8 cellular contexts compared by ENCODE assay signal in genomic region chr12:6465467-6466183, GRCh38. TPM values are rescaled to one million over a fixed set of nuclear protein-coding genes. Genes with fewer than 3 reads are reported as not detected.
DNase-seq lines count a peak whose midpoint lies in the region; ATAC-seq and TF ChIP-seq lines count a peak whose summit lies in the region.

No MANE protein-coding gene starts in this region.

- H3K36me3 Mint-ChIP-seq in CD8-positive, alpha-beta memory T cell = peaks cover 20 to 86% (median 37%) of the 10 kb centered on the region in 3 donors
- H3K36me3 Mint-ChIP-seq in GM23338 (ENCODE audit: low read depth) = peaks cover 59% of the 10 kb centered on the region
- peaks cover 75 to 95% of the 10 kb centered on the region in 2 donors for H3K36me3 Mint-ChIP-seq in activated naive CD4-positive, alpha-beta T cell treated with anti-CD3 and anti-CD28 coated beads, Interleukin-2, amount 50 U/mL, for 72 hours

- DNase-seq in CD8-positive, alpha-beta memory T cell = peak in 4 of 5 donors; percentile 32 to 66 (median 48)
- DNase-seq in GM23338 (ENCODE audit: low spot score) (peak; percentile 92), NCI-H345 (lab: John Stamatoyannopoulos, UW) (peak; percentile 69), head of caudate nucleus (peak in 29 of 42 donors; percentile 28 to 87 (median 65)), psoas muscle (no peak), activated gamma-delta T cell treated with Interleukin-2 at 50 U/mL for 16 hours (no peak)
- DNase-seq in activated naive CD4-positive, alpha-beta T cell treated with anti-CD3 and anti-CD28 coated beads, Interleukin-2, amount 50 U/mL, for 72 hours (ENCODE audit: low spot score in 2 of 2) = peak in 1 of 2 donors; percentile 53

- no peaks in the 10 kb centered on the region for H3K9me2 ChIP-seq in GM23338 (ENCODE audit: insufficient read depth)

- H3K27me3 Mint-ChIP-seq in CD8-positive, alpha-beta memory T cell = no peaks in the 10 kb centered on the region
- H3K27me3 Mint-ChIP-seq in GM23338 (ENCODE audit: insufficient read depth, low read depth, poor library complexity) = peaks cover 16% of the 10 kb centered on the region

- POLR2A ChIA-PET in CD8-positive, alpha-beta memory T cell (lab: Charles Lee) = interaction anchor here (0.7 to 8.3 kb wide), 7 partner anchors 9 to 131 kb away, joined by 3 to 109 read pairs (median 4); partner anchors contain the start of genes GAPDH and TAPBPL

- 0 out of 2 replicates have a peak, but pooled peaks cover 4% of the 10 kb centered on the region for H3F3A ChIP-seq in GM23338 (replicated peaks; ENCODE audit: low read depth)

- intact Hi-C loops in head of caudate nucleus (cut with DNase I) (loop anchor here (5.0 kb wide), 1 partner anchor 43 kb away; no protein-coding TSS in a partner anchor), psoas muscle (cut with DNase I) (loop anchor here (1.0 to 10.0 kb wide), 5 partner anchors 41 to 401 kb away; partner anchors contain the start of gene CD9 (in 1 of the 2))

- no peaks in the 10 kb centered on the region for H3K9me3 ChIP-seq in CD8-positive, alpha-beta memory T cell (ENCODE audit: low read length)
- H3K9me3 ChIP-seq in psoas muscle = no peaks in the 10 kb centered on the region

- WGBS in psoas muscle, 3 donors = 40 to 62% (median 41%) methylated on average over 6 of the region's 6 CpGs

- H3K27me3 ChIP-seq in CD8-positive, alpha-beta memory T cell (ENCODE audit: insufficient read depth, low read length, poor library complexity, severe bottlenecking) = no peaks in the 10 kb centered on the region
- H3K27me3 ChIP-seq in GM23338 (ENCODE audit: insufficient read depth) (no peaks in the 10 kb centered on the region), psoas muscle (ENCODE audit: insufficient read depth in 3 of 3, low read length in 2 of 3) (no peaks in the 10 kb centered on the region)

- peak overlapping the region; percentile 89 to 99 (median 96) for H3K27ac Mint-ChIP-seq in CD8-positive, alpha-beta memory T cell
- no peak overlapping the region for H3K27ac Mint-ChIP-seq in GM23338
- H3K27ac Mint-ChIP-seq in activated naive CD4-positive, alpha-beta T cell treated with anti-CD3 and anti-CD28 coated beads, Interleukin-2, amount 50 U/mL, for 72 hours = peak overlapping the region; percentile 86 to 98

- H4K20me1 ChIP-seq in GM23338 (replicated peaks; ENCODE audit: insufficient read depth) = peaks cover 8% of the 10 kb centered on the region

- peak; percentile 56 for ATAC-seq in GM23338
- ATAC-seq in activated naive CD4-positive, alpha-beta T cell treated with anti-CD3 and anti-CD28 coated beads, Interleukin-2, amount 50 U/mL, for 72 hours = no peak
- ATAC-seq in psoas muscle = peak; percentile 50 to 58 (median 56)
- no peak for ATAC-seq in HG02840 (IDR thresholded peaks at IDR 0.05; ENCODE audit: low FRiP score, unreplicated experiment)

- peaks cover 79% of the 10 kb centered on the region for H3K4me1 ChIP-seq in CD8-positive, alpha-beta memory T cell (ENCODE audit: insufficient read depth, low read length)
- peaks cover 10% of the 10 kb centered on the region for H3K4me1 ChIP-seq in GM23338 (ENCODE audit: insufficient read depth)
- peaks cover 31% of the 10 kb centered on the region for H3K4me1 ChIP-seq in psoas muscle

- H3K79me2 ChIP-seq in GM23338 (replicated peaks; ENCODE audit: insufficient read depth) = peaks cover 22% of the 10 kb centered on the region

- H3K4me3 ChIP-seq in CD8-positive, alpha-beta memory T cell (ENCODE audit: low read length) = no peak overlapping the region
- H3K4me3 ChIP-seq in GM23338 = no peak overlapping the region
- H3K4me3 ChIP-seq in psoas muscle = no peak overlapping the region

- no peak overlapping the region for H3K27ac ChIP-seq in CD8-positive, alpha-beta memory T cell (ENCODE audit: low read depth, low read length)
- H3K27ac ChIP-seq in GM23338 (ENCODE audit: low read depth) (no peak overlapping the region), psoas muscle (peak overlapping the region; percentile 30)

- peaks cover 86 to 91% (median 88%) of the 10 kb centered on the region in 3 donors for H3K4me1 Mint-ChIP-seq in CD8-positive, alpha-beta memory T cell
- peaks cover 11% of the 10 kb centered on the region for H3K4me1 Mint-ChIP-seq in GM23338

- peaks cover 27% of the 10 kb centered on the region for H3K36me3 ChIP-seq in CD8-positive, alpha-beta memory T cell (ENCODE audit: insufficient read depth, low read length)
- peaks cover 12% of the 10 kb centered on the region for H3K36me3 ChIP-seq in GM23338 (ENCODE audit: insufficient read depth)
- H3K36me3 ChIP-seq in psoas muscle (ENCODE audit: insufficient read depth in 1 of 2, low read depth in 1 of 2) = peaks cover 9 to 59% of the 10 kb centered on the region in 2 donors

- TF ChIP-seq CTCF in GM23338 (conservative IDR thresholded peaks at IDR 0.05; ENCODE audit: low read depth in 2 of 2) (peak; percentile 88 to 91), psoas muscle (IDR thresholded peaks at IDR 0.05) (peak; percentile 87)

- peak overlapping the region in 6 of 7 donors; percentile 23 to 66 (median 56) for H3K4me3 Mint-ChIP-seq in CD8-positive, alpha-beta memory T cell
- no peak overlapping the region for H3K4me3 Mint-ChIP-seq in GM23338

- H3K9me3 Mint-ChIP-seq in CD8-positive, alpha-beta memory T cell = no peaks in the 10 kb centered on the region
- no peaks in the 10 kb centered on the region for H3K9me3 Mint-ChIP-seq in GM23338
- no peaks in the 10 kb centered on the region for H3K9me3 Mint-ChIP-seq in activated naive CD4-positive, alpha-beta T cell treated with anti-CD3 and anti-CD28 coated beads, Interleukin-2, amount 50 U/mL, for 72 hours

- no peak overlapping the region for H2AFZ ChIP-seq in GM23338

- H3K4me2 ChIP-seq in GM23338 = no peak overlapping the region

- CTCF ChIA-PET in CD8-positive, alpha-beta memory T cell (lab: Charles Lee) = interaction anchor here (0.6 to 10.1 kb wide), 29 partner anchors 9 to 143 kb away, joined by 3 to 179 read pairs (median 8); partner anchors contain the start of genes CD27, GAPDH, MRPL51 and TAPBPL

TF ChIP-seq in GM23338, 12 proteins besides CTCF, POLR2A, EP300 and RAD21 (continues in another document):
- no peak for TF ChIP-seq EZH2phosphoT487 (IDR thresholded peaks at IDR 0.05; ENCODE audit: unreplicated experiment)
- TF ChIP-seq EZH2 (IDR thresholded peaks at IDR 0.05; ENCODE audit: low read depth, unreplicated experiment) = no peak

RNA-seq across cellular contexts. Expression of gene VAMP1, which starts 4.9 kb away (rescaled TPM):
- 10 to 100 TPM; 26.7 to 29.6 TPM for total RNA-seq in CD8-positive, alpha-beta memory T cell
- 10.0 TPM for polyA plus RNA-seq in CD8-positive, alpha-beta memory T cell
- 13.9 and 18.3 TPM in 2 replicates for total RNA-seq in GM23338 (2014; rRNA removed; shearing (Covaris generic))
- 11.2 and 16.1 TPM in 2 replicates for polyA plus RNA-seq in GM23338 (2016; fragmentation: Nextera tagmentation; extraction: Ambion mirVana)
- total RNA-seq in activated naive CD4-positive, alpha-beta T cell treated with anti-CD3 and anti-CD28 coated beads, Interleukin-2, amount 50 U/mL, for 72 hours = 100 to 1,000 TPM in 1 of 2 donors, 10 to 100 TPM in 1; 47.6 to 151 TPM
- total RNA-seq in psoas muscle = 1 to 10 TPM; 1.5 to 6.2 (median 3.2) TPM
- polyA plus RNA-seq in psoas muscle = 10 to 100 TPM in 1 of 3 donors, 1 to 10 TPM in 2; 1.9 to 16.9 (median 2.1) TPM

RNA-seq across cellular contexts. Expression of gene TAPBPL, which starts 13.8 kb away (rescaled TPM):
- total RNA-seq in CD8-positive, alpha-beta memory T cell = 10 to 100 TPM; 29.1 to 32.0 TPM
- polyA plus RNA-seq in CD8-positive, alpha-beta memory T cell = 131 TPM
- total RNA-seq in GM23338 (2014; rRNA removed; shearing (Covaris generic)) = 0.59 and 0.66 TPM in 2 replicates
- polyA plus RNA-seq in GM23338 (2016; fragmentation: Nextera tagmentation; extraction: Ambion mirVana) (0.52 and 0.65 TPM in 2 replicates), psoas muscle (1 to 10 TPM; 4.6 to 8.4 (median 4.9) TPM)
- total RNA-seq in activated naive CD4-positive, alpha-beta T cell treated with anti-CD3 and anti-CD28 coated beads, Interleukin-2, amount 50 U/mL, for 72 hours = 10 to 100 TPM; 31.4 to 33.7 TPM
- 10 to 100 TPM in 1 of 4 donors, 1 to 10 TPM in 3; 6.4 to 11.3 (median 8.4) TPM for total RNA-seq in psoas muscle

RNA-seq across cellular contexts. Expression of gene CD27, which starts 20.9 kb away (rescaled TPM):
- 100 to 1,000 TPM; 110 to 111 TPM for total RNA-seq in CD8-positive, alpha-beta memory T cell
- 470 TPM for polyA plus RNA-seq in CD8-positive, alpha-beta memory T cell
- not detected in 2 replicates for total RNA-seq in GM23338 (2014; rRNA removed; shearing (Covaris generic))
- 0.49 and 0.53 TPM in 2 replicates for polyA plus RNA-seq in GM23338 (2016; fragmentation: Nextera tagmentation; extraction: Ambion mirVana)
- 100 to 1,000 TPM in 1 of 2 donors, 10 to 100 TPM in 1; 77.9 to 162 TPM for total RNA-seq in activated naive CD4-positive, alpha-beta T cell treated with anti-CD3 and anti-CD28 coated beads, Interleukin-2, amount 50 U/mL, for 72 hours
- total RNA-seq in psoas muscle = under 1 TPM in 2 of 4 donors, not detected in 2; 0.28 to 0.29 TPM
- under 1 TPM in 1 of 3 donors, not detected in 2; 0.10 TPM for polyA plus RNA-seq in psoas muscle

RNA-seq across cellular contexts. Expression of gene MRPL51, which starts 27.4 kb away (rescaled TPM):
- total RNA-seq in CD8-positive, alpha-beta memory T cell = 100 to 1,000 TPM; 317 to 327 TPM
- polyA plus RNA-seq in CD8-positive, alpha-beta memory T cell = 222 TPM
- total RNA-seq in GM23338 (2014; rRNA removed; shearing (Covaris generic)) = 75.1 and 93.9 TPM in 2 replicates
- polyA plus RNA-seq in GM23338 (2016; fragmentation: Nextera tagmentation; extraction: Ambion mirVana) (432 and 463 TPM in 2 replicates), psoas muscle (100 to 1,000 TPM; 153 to 217 (median 180) TPM)
- 100 to 1,000 TPM; 305 to 440 TPM for total RNA-seq in activated naive CD4-positive, alpha-beta T cell treated with anti-CD3 and anti-CD28 coated beads, Interleukin-2, amount 50 U/mL, for 72 hours
- total RNA-seq in psoas muscle = 100 to 1,000 TPM; 202 to 250 (median 227) TPM

RNA-seq across cellular contexts. Expression of gene NCAPD2, which starts 28.3 kb away (rescaled TPM):
- total RNA-seq in CD8-positive, alpha-beta memory T cell = 10 to 100 TPM; 96.5 to 97.5 TPM
- polyA plus RNA-seq in CD8-positive, alpha-beta memory T cell = 29.8 TPM
- 217 and 389 TPM in 2 replicates for total RNA-seq in GM23338 (2014; rRNA removed; shearing (Covaris generic))
- polyA plus RNA-seq in GM23338 (2016; fragmentation: Nextera tagmentation; extraction: Ambion mirVana) (32.7 and 34.2 TPM in 2 replicates), psoas muscle (1 to 10 TPM; 3.9 to 9.5 (median 5.9) TPM)
- 100 to 1,000 TPM; 208 to 276 TPM for total RNA-seq in activated naive CD4-positive, alpha-beta T cell treated with anti-CD3 and anti-CD28 coated beads, Interleukin-2, amount 50 U/mL, for 72 hours
- total RNA-seq in psoas muscle = 10 to 100 TPM; 10.1 to 13.4 (median 11.2) TPM

Comparison
In these comparisons a context has a peak if more than half of its experiments do, and no peak if none do; other contexts are left out.
1. DNase-seq: peak in CD8-positive, alpha-beta memory T cell (4 of 5), GM23338 (single experiment), NCI-H345 (single experiment) and head of caudate nucleus (29 of 42); none in psoas muscle (0 of 2) and activated gamma-delta T cell treated with Interleukin-2 at 50 U/mL for 16 hours (single experiment).
2. ATAC-seq: peak in GM23338 (single experiment) and psoas muscle (4 of 4); none in activated naive CD4-positive, alpha-beta T cell treated with anti-CD3 and anti-CD28 coated beads, Interleukin-2, amount 50 U/mL, for 72 hours (0 of 2) and HG02840 (single experiment).
3. RNA of gene CD27, which starts 20.9 kb away (total RNA-seq): 77.9 to 162 TPM in activated naive CD4-positive, alpha-beta T cell treated with anti-CD3 and anti-CD28 coated beads, Interleukin-2, amount 50 U/mL, for 72 hours and 110 to 111 TPM in CD8-positive, alpha-beta memory T cell; 0.28 to 0.29 TPM in psoas muscle and not detected in GM23338; every median in the first group is over 10 times any median in the second.